1 cellular context compared by ENCODE assay signal in the genomic region with DNA sequence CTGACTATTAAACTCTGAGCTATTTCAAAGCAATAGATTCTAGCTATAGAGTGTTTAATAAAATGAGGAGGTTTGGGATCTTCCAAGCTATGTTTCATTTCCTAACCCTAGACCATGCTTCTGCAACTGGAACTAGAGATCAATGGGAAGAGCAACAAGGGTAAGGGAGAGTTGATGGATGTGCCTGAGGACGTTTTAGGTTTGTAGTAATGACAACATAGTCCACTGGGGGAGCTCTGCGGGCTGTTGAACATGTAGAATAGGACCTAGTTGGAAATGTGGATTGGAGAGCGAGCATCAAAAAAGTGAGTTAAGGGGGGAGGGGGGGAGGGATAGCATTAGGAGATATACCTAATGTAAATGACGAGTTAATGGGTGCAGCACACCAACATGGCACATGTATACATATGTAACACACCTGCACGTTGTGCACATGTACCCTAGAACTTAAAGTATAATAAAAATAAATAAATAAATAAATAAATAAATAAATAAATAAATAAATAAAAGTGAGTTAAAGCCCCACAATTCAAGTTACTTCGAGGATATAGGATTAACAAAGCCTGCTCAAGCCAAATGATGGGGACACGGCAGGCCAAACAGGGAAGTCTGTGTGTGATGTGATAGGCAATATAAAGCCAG.
A peak's percentile ranks its signal among the peaks of the same experiment; 100 is the strongest.
TF ChIP-seq lines count a peak whose summit lies in the region.

No MANE protein-coding gene starts in this region.

TF ChIP-seq in HEK293, 187 proteins besides CTCF, POLR2A, EP300 and RAD21 (continued from another document and continues in another):
- peak; percentile 92 for TF ChIP-seq ZBTB8A (tag by site-specific recombination; IDR thresholded peaks at IDR 0.05)
- 0 out of 2 replicates have a peak, but pooled peaks have one; percentile 33 for TF ChIP-seq ZEB2 (tag by site-specific recombination; IDR thresholded peaks at IDR 0.05)
- 0 out of 2 replicates have a peak, but pooled peaks have one; percentile 12 for TF ChIP-seq ZNF16 (tag by site-specific recombination; IDR thresholded peaks at IDR 0.05; ENCODE audit: low read depth)
- TF ChIP-seq ZBTB1 (tag by site-specific recombination; IDR thresholded peaks at IDR 0.05): peak; percentile 92; the same call in 1 of the 2 replicates
- TF ChIP-seq MZF1 (tag by site-specific recombination; IDR thresholded peaks at IDR 0.05; ENCODE audit: borderline replicate concordance): peak; percentile 43; the same call in 1 of the 2 replicates
- peak; percentile 59 for TF ChIP-seq SCRT2 (tag by site-specific recombination; IDR thresholded peaks at IDR 0.05)
- TF ChIP-seq ZNF623 (tag by site-specific recombination; IDR thresholded peaks at IDR 0.05): peak; percentile 86
- TF ChIP-seq GFI1B (tag by site-specific recombination; IDR thresholded peaks at IDR 0.05): peak; percentile 71
- peak; percentile 90 for TF ChIP-seq ZNF664 (tag by site-specific recombination; IDR thresholded peaks at IDR 0.05)
- TF ChIP-seq KLF7 (tag by site-specific recombination; IDR thresholded peaks at IDR 0.05; ENCODE audit: borderline replicate concordance): peak; percentile 59; the same call in 1 of the 2 replicates
- peak; percentile 92 for TF ChIP-seq ZNF558 (tag by site-specific recombination; IDR thresholded peaks at IDR 0.05)
- TF ChIP-seq, protein P1, sequence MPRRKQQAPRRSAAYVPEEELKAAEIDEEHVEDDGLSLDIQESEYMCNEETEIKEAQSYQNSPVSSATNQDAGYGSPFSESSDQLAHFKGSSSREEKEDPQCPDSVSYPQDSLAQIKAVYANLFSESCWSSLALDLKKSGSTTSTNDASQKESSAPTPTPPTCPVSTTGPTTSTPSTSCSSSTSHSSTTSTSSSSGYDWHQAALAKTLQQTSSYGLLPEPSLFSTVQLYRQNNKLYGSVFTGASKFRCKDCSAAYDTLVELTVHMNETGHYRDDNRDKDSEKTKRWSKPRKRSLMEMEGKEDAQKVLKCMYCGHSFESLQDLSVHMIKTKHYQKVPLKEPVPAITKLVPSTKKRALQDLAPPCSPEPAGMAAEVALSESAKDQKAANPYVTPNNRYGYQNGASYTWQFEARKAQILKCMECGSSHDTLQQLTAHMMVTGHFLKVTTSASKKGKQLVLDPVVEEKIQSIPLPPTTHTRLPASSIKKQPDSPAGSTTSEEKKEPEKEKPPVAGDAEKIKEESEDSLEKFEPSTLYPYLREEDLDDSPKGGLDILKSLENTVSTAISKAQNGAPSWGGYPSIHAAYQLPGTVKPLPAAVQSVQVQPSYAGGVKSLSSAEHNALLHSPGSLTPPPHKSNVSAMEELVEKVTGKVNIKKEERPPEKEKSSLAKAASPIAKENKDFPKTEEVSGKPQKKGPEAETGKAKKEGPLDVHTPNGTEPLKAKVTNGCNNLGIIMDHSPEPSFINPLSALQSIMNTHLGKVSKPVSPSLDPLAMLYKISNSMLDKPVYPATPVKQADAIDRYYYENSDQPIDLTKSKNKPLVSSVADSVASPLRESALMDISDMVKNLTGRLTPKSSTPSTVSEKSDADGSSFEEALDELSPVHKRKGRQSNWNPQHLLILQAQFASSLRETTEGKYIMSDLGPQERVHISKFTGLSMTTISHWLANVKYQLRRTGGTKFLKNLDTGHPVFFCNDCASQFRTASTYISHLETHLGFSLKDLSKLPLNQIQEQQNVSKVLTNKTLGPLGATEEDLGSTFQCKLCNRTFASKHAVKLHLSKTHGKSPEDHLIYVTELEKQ (tag by site-specific recombination; IDR thresholded peaks at IDR 0.05; ENCODE audit: borderline replicate concordance): peak; percentile 23; the same call in 1 of the 2 replicates
- peak; percentile 62; the same call in 1 of the 2 replicates for TF ChIP-seq ZNF24 (tag by site-specific recombination; IDR thresholded peaks at IDR 0.05)
- TF ChIP-seq, protein P2, sequence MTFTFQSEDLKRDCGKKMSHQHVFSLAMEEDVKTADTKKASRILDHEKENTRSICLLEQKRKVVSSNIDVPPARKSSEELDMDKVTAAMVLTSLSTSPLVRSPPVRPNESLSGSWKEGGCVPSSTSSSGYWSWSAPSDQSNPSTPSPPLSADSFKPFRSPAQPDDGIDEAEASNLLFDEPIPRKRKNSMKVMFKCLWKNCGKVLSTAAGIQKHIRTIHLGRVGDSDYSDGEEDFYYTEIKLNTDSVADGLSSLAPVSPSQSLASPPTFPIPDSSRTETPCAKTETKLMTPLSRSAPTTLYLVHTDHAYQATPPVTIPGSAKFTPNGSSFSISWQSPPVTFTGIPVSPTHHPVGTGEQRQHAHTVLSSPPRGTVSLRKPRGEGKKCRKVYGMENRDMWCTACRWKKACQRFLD (tag by site-specific recombination; IDR thresholded peaks at IDR 0.05): peak; percentile 90; the same call in 1 of the 2 replicates
- peak; percentile 90; the same call in 1 of the 2 replicates for TF ChIP-seq ZNF354C (tag by site-specific recombination; IDR thresholded peaks at IDR 0.05; ENCODE audit: borderline replicate concordance, low read depth)
- TF ChIP-seq BCL11B (tag by site-specific recombination; IDR thresholded peaks at IDR 0.05; ENCODE audit: low read depth): peak; percentile 56; the same call in 1 of the 2 replicates
- peak; percentile 94; the same call in 1 of the 2 replicates for TF ChIP-seq ZNF202 (tag by site-specific recombination; IDR thresholded peaks at IDR 0.05; ENCODE audit: borderline replicate concordance)
- TF ChIP-seq ZNF610 (tag by site-specific recombination; IDR thresholded peaks at IDR 0.05; ENCODE audit: borderline replicate concordance): peak; percentile 51; the same call in 1 of the 2 replicates
- TF ChIP-seq ZXDB (tag by site-specific recombination; IDR thresholded peaks at IDR 0.05): peak; percentile 67
- peak; percentile 84 for TF ChIP-seq ZNF791 (tag by site-specific recombination; IDR thresholded peaks at IDR 0.05)
- TF ChIP-seq ZNF121 (tag by site-specific recombination; IDR thresholded peaks at IDR 0.05): 0 out of 2 replicates have a peak, but pooled peaks have one; percentile 61
- TF ChIP-seq, protein P3, sequence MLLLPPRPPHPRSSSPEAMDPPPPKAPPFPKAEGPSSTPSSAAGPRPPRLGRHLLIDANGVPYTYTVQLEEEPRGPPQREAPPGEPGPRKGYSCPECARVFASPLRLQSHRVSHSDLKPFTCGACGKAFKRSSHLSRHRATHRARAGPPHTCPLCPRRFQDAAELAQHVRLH (tag by site-specific recombination; IDR thresholded peaks at IDR 0.05): peak; percentile 83
- TF ChIP-seq, protein P4, sequence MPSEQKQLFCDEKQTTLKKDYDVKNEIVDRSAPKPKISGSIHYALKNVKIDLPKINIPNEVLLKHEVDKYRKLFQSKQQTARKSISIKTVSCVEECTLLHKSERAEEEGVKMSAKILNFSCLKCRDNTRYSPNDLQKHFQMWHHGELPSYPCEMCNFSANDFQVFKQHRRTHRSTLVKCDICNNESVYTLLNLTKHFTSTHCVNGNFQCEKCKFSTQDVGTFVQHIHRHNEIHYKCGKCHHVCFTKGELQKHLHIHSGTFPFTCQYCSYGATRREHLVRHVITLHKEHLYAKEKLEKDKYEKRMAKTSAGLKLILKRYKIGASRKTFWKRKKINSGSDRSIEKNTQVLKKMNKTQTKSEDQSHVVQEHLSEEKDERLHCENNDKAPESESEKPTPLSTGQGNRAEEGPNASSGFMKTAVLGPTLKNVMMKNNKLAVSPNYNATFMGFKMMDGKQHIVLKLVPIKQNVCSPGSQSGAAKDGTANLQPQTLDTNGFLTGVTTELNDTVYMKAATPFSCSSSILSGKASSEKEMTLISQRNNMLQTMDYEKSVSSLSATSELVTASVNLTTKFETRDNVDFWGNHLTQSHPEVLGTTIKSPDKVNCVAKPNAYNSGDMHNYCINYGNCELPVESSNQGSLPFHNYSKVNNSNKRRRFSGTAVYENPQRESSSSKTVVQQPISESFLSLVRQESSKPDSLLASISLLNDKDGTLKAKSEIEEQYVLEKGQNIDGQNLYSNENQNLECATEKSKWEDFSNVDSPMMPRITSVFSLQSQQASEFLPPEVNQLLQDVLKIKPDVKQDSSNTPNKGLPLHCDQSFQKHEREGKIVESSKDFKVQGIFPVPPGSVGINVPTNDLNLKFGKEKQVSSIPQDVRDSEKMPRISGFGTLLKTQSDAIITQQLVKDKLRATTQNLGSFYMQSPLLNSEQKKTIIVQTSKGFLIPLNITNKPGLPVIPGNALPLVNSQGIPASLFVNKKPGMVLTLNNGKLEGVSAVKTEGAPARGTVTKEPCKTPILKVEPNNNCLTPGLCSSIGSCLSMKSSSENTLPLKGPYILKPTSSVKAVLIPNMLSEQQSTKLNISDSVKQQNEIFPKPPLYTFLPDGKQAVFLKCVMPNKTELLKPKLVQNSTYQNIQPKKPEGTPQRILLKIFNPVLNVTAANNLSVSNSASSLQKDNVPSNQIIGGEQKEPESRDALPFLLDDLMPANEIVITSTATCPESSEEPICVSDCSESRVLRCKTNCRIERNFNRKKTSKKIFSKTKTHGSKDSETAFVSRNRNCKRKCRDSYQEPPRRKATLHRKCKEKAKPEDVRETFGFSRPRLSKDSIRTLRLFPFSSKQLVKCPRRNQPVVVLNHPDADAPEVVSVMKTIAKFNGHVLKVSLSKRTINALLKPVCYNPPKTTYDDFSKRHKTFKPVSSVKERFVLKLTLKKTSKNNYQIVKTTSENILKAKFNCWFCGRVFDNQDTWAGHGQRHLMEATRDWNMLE (tag by site-specific recombination; conservative IDR thresholded peaks at IDR 0.05; ENCODE audit: low read depth): peak; percentile 98
- TF ChIP-seq, protein P5, sequence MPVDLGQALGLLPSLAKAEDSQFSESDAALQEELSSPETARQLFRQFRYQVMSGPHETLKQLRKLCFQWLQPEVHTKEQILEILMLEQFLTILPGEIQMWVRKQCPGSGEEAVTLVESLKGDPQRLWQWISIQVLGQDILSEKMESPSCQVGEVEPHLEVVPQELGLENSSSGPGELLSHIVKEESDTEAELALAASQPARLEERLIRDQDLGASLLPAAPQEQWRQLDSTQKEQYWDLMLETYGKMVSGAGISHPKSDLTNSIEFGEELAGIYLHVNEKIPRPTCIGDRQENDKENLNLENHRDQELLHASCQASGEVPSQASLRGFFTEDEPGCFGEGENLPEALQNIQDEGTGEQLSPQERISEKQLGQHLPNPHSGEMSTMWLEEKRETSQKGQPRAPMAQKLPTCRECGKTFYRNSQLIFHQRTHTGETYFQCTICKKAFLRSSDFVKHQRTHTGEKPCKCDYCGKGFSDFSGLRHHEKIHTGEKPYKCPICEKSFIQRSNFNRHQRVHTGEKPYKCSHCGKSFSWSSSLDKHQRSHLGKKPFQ (tag by site-specific recombination; IDR thresholded peaks at IDR 0.05): peak; percentile 50; the same call in 1 of the 2 replicates
- TF ChIP-seq, protein P6, sequence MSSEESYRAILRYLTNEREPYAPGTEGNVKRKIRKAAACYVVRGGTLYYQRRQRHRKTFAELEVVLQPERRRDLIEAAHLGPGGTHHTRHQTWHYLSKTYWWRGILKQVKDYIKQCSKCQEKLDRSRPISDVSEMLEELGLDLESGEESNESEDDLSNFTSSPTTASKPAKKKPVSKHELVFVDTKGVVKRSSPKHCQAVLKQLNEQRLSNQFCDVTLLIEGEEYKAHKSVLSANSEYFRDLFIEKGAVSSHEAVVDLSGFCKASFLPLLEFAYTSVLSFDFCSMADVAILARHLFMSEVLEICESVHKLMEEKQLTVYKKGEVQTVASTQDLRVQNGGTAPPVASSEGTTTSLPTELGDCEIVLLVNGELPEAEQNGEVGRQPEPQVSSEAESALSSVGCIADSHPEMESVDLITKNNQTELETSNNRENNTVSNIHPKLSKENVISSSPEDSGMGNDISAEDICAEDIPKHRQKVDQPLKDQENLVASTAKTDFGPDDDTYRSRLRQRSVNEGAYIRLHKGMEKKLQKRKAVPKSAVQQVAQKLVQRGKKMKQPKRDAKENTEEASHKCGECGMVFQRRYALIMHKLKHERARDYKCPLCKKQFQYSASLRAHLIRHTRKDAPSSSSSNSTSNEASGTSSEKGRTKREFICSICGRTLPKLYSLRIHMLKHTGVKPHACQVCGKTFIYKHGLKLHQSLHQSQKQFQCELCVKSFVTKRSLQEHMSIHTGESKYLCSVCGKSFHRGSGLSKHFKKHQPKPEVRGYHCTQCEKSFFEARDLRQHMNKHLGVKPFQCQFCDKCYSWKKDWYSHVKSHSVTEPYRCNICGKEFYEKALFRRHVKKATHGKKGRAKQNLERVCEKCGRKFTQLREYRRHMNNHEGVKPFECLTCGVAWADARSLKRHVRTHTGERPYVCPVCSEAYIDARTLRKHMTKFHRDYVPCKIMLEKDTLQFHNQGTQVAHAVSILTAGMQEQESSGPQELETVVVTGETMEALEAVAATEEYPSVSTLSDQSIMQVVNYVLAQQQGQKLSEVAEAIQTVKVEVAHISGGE (tag by site-specific recombination; conservative IDR thresholded peaks at IDR 0.05; ENCODE audit: low read depth): peak; percentile 87
- TF ChIP-seq ZNF433 (tag by site-specific recombination; IDR thresholded peaks at IDR 0.05; ENCODE audit: low read depth): peak; percentile 94
- TF ChIP-seq ZNF223 (tag by site-specific recombination; IDR thresholded peaks at IDR 0.05): peak; percentile 57; the same call in 1 of the 2 replicates
- peak; percentile 77; the same call in 1 of the 2 replicates for TF ChIP-seq OVOL3 (tag by site-specific recombination; IDR thresholded peaks at IDR 0.05)
- TF ChIP-seq, protein P7, sequence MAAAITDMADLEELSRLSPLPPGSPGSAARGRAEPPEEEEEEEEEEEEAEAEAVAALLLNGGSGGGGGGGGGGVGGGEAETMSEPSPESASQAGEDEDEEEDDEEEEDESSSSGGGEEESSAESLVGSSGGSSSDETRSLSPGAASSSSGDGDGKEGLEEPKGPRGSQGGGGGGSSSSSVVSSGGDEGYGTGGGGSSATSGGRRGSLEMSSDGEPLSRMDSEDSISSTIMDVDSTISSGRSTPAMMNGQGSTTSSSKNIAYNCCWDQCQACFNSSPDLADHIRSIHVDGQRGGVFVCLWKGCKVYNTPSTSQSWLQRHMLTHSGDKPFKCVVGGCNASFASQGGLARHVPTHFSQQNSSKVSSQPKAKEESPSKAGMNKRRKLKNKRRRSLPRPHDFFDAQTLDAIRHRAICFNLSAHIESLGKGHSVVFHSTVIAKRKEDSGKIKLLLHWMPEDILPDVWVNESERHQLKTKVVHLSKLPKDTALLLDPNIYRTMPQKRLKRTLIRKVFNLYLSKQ (tag by site-specific recombination; IDR thresholded peaks at IDR 0.05; ENCODE audit: borderline replicate concordance): peak; percentile 97
- TF ChIP-seq ZNF404 (tag by site-specific recombination; IDR thresholded peaks at IDR 0.05): peak; percentile 94
- peak; percentile 98 for TF ChIP-seq ZNF394 (tag by site-specific recombination; IDR thresholded peaks at IDR 0.05; ENCODE audit: borderline replicate concordance)
- TF ChIP-seq ZNF140 (tag by site-specific recombination; IDR thresholded peaks at IDR 0.05): peak; percentile 96
